2 cellular contexts compared by ENCODE assay signal in genomic region chr12:121626087-121626852, GRCh38.
TF ChIP-seq lines count a peak whose summit lies in the region.

ORAI1 (plus strand) TSS chr12:121626530.

TF ChIP-seq in IMR-90, 13 proteins besides CTCF, POLR2A, EP300 and RAD21:
- TF ChIP-seq RFX5 (IDR thresholded peaks at IDR 0.05; ENCODE audit: low read depth, low read length) (no peak), FOS (IDR thresholded peaks at IDR 0.05; ENCODE audit: low read depth, low read length) (no peak), RCOR1 (IDR thresholded peaks at IDR 0.05; ENCODE audit: insufficient replicate concordance, low read length) (no peak), MAZ (IDR thresholded peaks at IDR 0.05; ENCODE audit: borderline replicate concordance, low read depth, low read length) (no peak; the same call in 1 of the 2 replicates), CEBPB (IDR thresholded peaks at IDR 0.05; ENCODE audit: low read depth, low read length) (no peak), USF2 (IDR thresholded peaks at IDR 0.05; ENCODE audit: low read depth, low read length) (peak; percentile 96), MAFK (IDR thresholded peaks at IDR 0.05; ENCODE audit: low read depth, low read length) (no peak), BHLHE40 (IDR thresholded peaks at IDR 0.05; ENCODE audit: low read depth, low read length) (peak; percentile 82), NFE2L2 (IDR thresholded peaks at IDR 0.05; ENCODE audit: low read depth, low read length) (no peak), CHD1 (IDR thresholded peaks at IDR 0.05; ENCODE audit: low read depth, low read length) (no peak), ELK1 (IDR thresholded peaks at IDR 0.05; ENCODE audit: borderline replicate concordance, low read depth, low read length) (no peak), SMC3 (IDR thresholded peaks at IDR 0.05; ENCODE audit: low read depth, low read length) (no peak), MXI1 (IDR thresholded peaks at IDR 0.05; ENCODE audit: borderline replicate concordance, low read depth, low read length) (peak; percentile 90)

TF ChIP-seq in endothelial cell of umbilical vein, 7 proteins besides CTCF, POLR2A, EP300 and RAD21:
- peak; percentile 96 for TF ChIP-seq POLR2AphosphoS5 (IDR thresholded peaks at IDR 0.05; ENCODE audit: insufficient read depth, low read depth, low read length)
- no peak for TF ChIP-seq GATA2 (IDR thresholded peaks at IDR 0.05; ENCODE audit: insufficient read depth, insufficient read length, low read depth, low read length)
- TF ChIP-seq, protein P1, sequence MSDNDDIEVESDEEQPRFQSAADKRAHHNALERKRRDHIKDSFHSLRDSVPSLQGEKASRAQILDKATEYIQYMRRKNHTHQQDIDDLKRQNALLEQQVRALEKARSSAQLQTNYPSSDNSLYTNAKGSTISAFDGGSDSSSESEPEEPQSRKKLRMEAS (IDR thresholded peaks at IDR 0.05; ENCODE audit: insufficient read depth, insufficient read length), result peak; percentile 81
TF ChIP-seq in endothelial cell of umbilical vein: peak in this region for 2.
